ENCODE assay signal across 24 cellular contexts in the genomic region with DNA sequence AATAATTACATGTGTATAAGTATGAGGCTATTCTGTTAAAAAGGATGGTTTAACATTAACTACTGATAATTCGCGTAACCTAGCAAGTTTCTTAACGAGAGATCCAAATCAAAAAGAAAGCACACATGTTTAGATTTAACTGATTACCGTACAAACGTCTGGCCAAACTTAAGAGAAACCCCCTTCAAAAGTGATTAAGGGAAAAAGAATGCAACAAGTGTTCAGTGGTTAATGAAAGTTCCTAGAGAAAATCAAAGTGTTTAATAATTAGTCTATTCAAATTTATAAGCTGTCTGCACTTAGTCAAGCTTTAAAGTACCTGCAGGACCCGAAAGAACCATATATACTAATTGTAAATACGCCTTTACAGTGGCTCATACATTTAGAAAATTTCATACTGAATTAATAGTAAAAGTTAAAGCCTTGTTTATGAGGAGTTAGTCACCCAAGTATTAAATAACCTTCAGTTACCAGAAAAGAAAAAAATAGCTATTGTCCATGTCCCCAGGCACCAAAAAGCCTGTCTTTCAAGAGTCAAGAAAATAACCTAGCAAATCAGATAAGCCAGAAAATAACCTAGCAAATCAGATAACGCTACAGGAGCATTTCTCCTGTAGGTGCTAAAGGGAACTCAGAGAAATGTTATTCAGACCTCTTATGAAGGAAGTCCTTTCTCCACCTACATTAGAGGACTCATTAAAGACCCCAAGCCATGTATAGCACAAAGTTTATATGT. TPM values are rescaled to one million over a fixed set of nuclear protein-coding genes. Genes with fewer than 3 reads are reported as not detected.
"Had no signal": no experiment of that assay in that cellular context is flagged by ENCODE, and none has a peak within 500 bp of the region (broad histone marks: within the 10 kb centered on the region; RNA-seq: fewer than 3 reads in every experiment).

No MANE protein-coding gene starts in this region.

- H2AFZ ChIP-seq: hepatocyte had no signal

- DNase-seq: activated CD4-positive, alpha-beta memory T cell treated with anti-CD3 and anti-CD28 coated beads, Interleukin-2, amount 10 ng/mL, durations not matched to agents 7 days and 5 days; activated gamma-delta T cell treated with Interleukin-2 at 50 U/mL for 16 hours; activated naive CD8-positive, alpha-beta T cell treated with anti-CD3 and anti-CD28 coated beads for 36 hours; activated T-cell treated with anti-CD3 and anti-CD28 coated beads, Interleukin-2, amount 50 U/mL, for 48 hours; aorta; caudate nucleus; colonic mucosa; left colon; natural killer cell; nucleus accumbens; right lobe of liver; spleen; stimulated activated CD4-positive, alpha-beta T cell treated with anti-CD3 and anti-CD28 coated beads, Interleukin-2, amount 100 ng/mL, for 24 hours; stimulated activated naive CD8-positive, alpha-beta T cell treated with anti-CD3 and anti-CD28 coated beads, Interleukin-15, Interleukin-2, amounts not matched to agents 100 U/mL and 50 U/mL, for 24 hours; T-cell; T1000 had no signal

- H3K9me3 ChIP-seq: colonic mucosa, gastroesophageal sphincter, prostate gland, right lobe of liver had no signal

- ATAC-seq: gastroesophageal sphincter; left colon; natural killer cell; stimulated activated naive CD8-positive, alpha-beta T cell treated with anti-CD3 and anti-CD28 coated beads, Interleukin-15, Interleukin-2, amounts not matched to agents 100 U/mL and 50 U/mL, for 24 hours; T-cell had no signal

- FAIRE-seq: endothelial cell of umbilical vein had no signal

- H3K4me1 ChIP-seq: colonic mucosa, right lobe of liver had no signal

- H3K4me2 ChIP-seq: hepatocyte had no signal

- H3K27ac ChIP-seq: colonic mucosa, gastroesophageal sphincter, hepatocyte, prostate gland, right lobe of liver, spleen, VCaP had no signal

- H3K79me2 ChIP-seq: hepatocyte had no signal

- H3K36me3 ChIP-seq: colonic mucosa, prostate gland, right lobe of liver had no signal

- H3K4me3 ChIP-seq: colonic mucosa, gastroesophageal sphincter, hepatocyte, prostate gland, right lobe of liver, spleen had no signal

- H3K27me3 ChIP-seq: colonic mucosa, gastroesophageal sphincter, hepatocyte, right lobe of liver, spleen had no signal

RNA-seq across cellular contexts. Expression of a gene that starts 52.2 kb away (rescaled TPM):
- total RNA-seq: activated CD4-positive, alpha-beta memory T cell treated with anti-CD3 and anti-CD28 coated beads, Interleukin-2, amount 10 ng/mL, durations not matched to agents 7 days and 5 days; activated naive CD8-positive, alpha-beta T cell treated with anti-CD3 and anti-CD28 coated beads for 36 hours; colonic mucosa; endothelial cell of umbilical vein; gastroesophageal sphincter; hepatocyte; lung microvascular endothelial cell; mucosa of gallbladder; natural killer cell; T-cell; temporal lobe had no signal
- polyA plus RNA-seq: endothelial cell of umbilical vein, hepatocyte had no signal

RNA-seq across cellular contexts. Expression of a gene that starts 58.0 kb away (rescaled TPM):
- total RNA-seq: activated CD4-positive, alpha-beta memory T cell treated with anti-CD3 and anti-CD28 coated beads, Interleukin-2, amount 10 ng/mL, durations not matched to agents 7 days and 5 days; activated naive CD8-positive, alpha-beta T cell treated with anti-CD3 and anti-CD28 coated beads for 36 hours; aorta; colonic mucosa; endothelial cell of umbilical vein; gastroesophageal sphincter; hepatocyte; left colon; lung microvascular endothelial cell; mucosa of gallbladder; natural killer cell; right lobe of liver; T-cell; temporal lobe had no signal
- polyA plus RNA-seq: aorta, endothelial cell of umbilical vein, hepatocyte had no signal
